In genomic region chr7:13117103-13117502, GRCh38 we compare ENCODE assay signal across 11 cellular contexts.
DNase-seq lines count a peak whose midpoint lies in the region; ATAC-seq, FAIRE-seq and TF ChIP-seq lines count a peak whose summit lies in the region.
"Had no signal": no experiment of that assay in that cellular context is flagged by ENCODE, and none has a peak within 500 bp of the region (broad histone marks: within the 10 kb centered on the region; RNA-seq: fewer than 3 reads in every experiment).

No MANE protein-coding gene starts in this region.

- no peaks in the 10 kb centered on the region for H3K27me3 ChIP-seq in endodermal cell (ENCODE audit: control insufficient read depth, insufficient read depth, low read length, poor library complexity, severe bottlenecking)
- no peaks in the 10 kb centered on the region for H3K27me3 ChIP-seq in pancreas

- peaks cover 12% of the 10 kb centered on the region for H3K9me3 Mint-ChIP-seq in endodermal cell

- no peak overlapping the region for H3K4me3 Mint-ChIP-seq in endodermal cell
- H3K4me3 Mint-ChIP-seq: activated naive CD8-positive, alpha-beta T cell had no signal

- H3K4me1 ChIP-seq in endodermal cell (ENCODE audit: control insufficient read depth, insufficient read depth, low read length) (peaks cover 9% of the 10 kb centered on the region), pancreas (no peaks in the 10 kb centered on the region)

- H3K9ac ChIP-seq in endodermal cell (ENCODE audit: extremely low read depth, low read length, poor library complexity, severe bottlenecking): no peak overlapping the region

- ATAC-seq in pancreas (peak in 3 of 4 donors; percentile 56 to 64 (median 59)), GM21447 (IDR thresholded peaks at IDR 0.05; ENCODE audit: unreplicated experiment) (no peak)

- H3K27ac Mint-ChIP-seq in endodermal cell: no peak overlapping the region
- H3K27ac Mint-ChIP-seq: activated naive CD8-positive, alpha-beta T cell had no signal

- peak; percentile 12 for DNase-seq in DMS 273 (lab: John Stamatoyannopoulos, UW; ENCODE audit: unreplicated experiment)
- DNase-seq in DMS 273 treated with DMSO at 0.1 percent for 48 hours (lab: John Stamatoyannopoulos, UW): no peak
- DNase-seq in NCI-H2081 treated with DMSO at 0.1 percent for 48 hours (lab: John Stamatoyannopoulos, UW): peak; percentile 17
- no peak for DNase-seq in endodermal cell
- no peak for DNase-seq in pancreas
- DNase-seq in NCI-H774 (lab: John Stamatoyannopoulos, UW): no peak
- DNase-seq in amniotic stem cell (lab: John Stamatoyannopoulos, UW): no peak

- H3K36me3 Mint-ChIP-seq in endodermal cell (ENCODE audit: low read depth): no peaks in the 10 kb centered on the region
- H3K36me3 Mint-ChIP-seq: activated naive CD8-positive, alpha-beta T cell had no signal

- TF ChIP-seq CTCF in endodermal cell (conservative IDR thresholded peaks at IDR 0.05) (peak; percentile 71), pancreas (IDR thresholded peaks at IDR 0.05) (no peak)

- H3K27ac ChIP-seq in endodermal cell (ENCODE audit: low read depth, low read length) (no peak overlapping the region), pancreas (no peak overlapping the region)

- peaks cover 22% of the 10 kb centered on the region for H3K4me1 Mint-ChIP-seq in endodermal cell

- no peaks in the 10 kb centered on the region for H3K36me3 ChIP-seq in endodermal cell (ENCODE audit: control insufficient read depth, insufficient read depth, low read length)
- H3K36me3 ChIP-seq in pancreas: no peaks in the 10 kb centered on the region

- 54% methylated on average over 2 of the region's 2 CpGs; no CpG with 5 or more reads in 1 of the 2 experiments for WGBS in endodermal cell (ENCODE audit: insufficient coverage in 1 of 2, insufficient read length in 1 of 2), 2 experiments
- WGBS in pancreas, 2 donors: 19 to 24% methylated on average over 2 of the region's 2 CpGs

- H3K27me3 Mint-ChIP-seq in endodermal cell (ENCODE audit: insufficient read depth): no peaks in the 10 kb centered on the region
- H3K27me3 Mint-ChIP-seq: activated naive CD8-positive, alpha-beta T cell had no signal

- no peaks in the 10 kb centered on the region for H3K9me3 ChIP-seq in endodermal cell (ENCODE audit: control insufficient read depth, low read length)
- no peaks in the 10 kb centered on the region for H3K9me3 ChIP-seq in pancreas

- H3K4me3 ChIP-seq in endodermal cell (ENCODE audit: low read length): no peak overlapping the region
- H3K4me3 ChIP-seq in pancreas: no peak overlapping the region

- intact Hi-C loops in pancreas (cut with DNase I): no loop called here

- no peak for FAIRE-seq in pancreas (lab: Jason Lieb, UNC)
- FAIRE-seq: A204.1, islet of Langerhans had no signal

Comparison
In these comparisons a context has a peak if more than half of its experiments do, and no peak if none do; other contexts are left out.
1. DNase-seq: peak in DMS 273 (single experiment) and NCI-H2081 treated with DMSO at 0.1 percent for 48 hours (single experiment); none in DMS 273 treated with DMSO at 0.1 percent for 48 hours (single experiment), endodermal cell (single experiment), pancreas (0 of 6), NCI-H774 (single experiment) and amniotic stem cell (single experiment).